ENCODE assay signal across 8 cellular contexts in the genomic region with DNA sequence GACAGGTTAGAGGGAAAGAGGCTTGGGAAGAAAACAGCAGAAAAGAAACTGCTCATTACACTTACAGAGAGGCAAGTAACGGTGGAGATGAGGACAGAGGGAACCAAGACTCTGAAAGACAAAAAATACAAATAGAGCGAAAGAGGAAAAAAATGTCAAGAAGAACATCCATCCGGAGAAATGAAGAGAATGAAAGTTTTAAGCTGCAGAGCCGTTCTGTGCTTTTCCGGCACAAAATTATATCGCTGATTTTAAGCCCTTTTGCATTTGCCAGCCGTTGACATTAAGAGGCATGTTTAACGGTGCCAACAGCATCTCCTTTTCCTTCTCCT. TPM values are rescaled to one million over a fixed set of nuclear protein-coding genes. Genes with fewer than 3 reads are reported as not detected.
A peak's percentile ranks its signal among the peaks of the same experiment; 100 is the strongest.
DNase-seq lines count a peak whose midpoint lies in the region; ATAC-seq and TF ChIP-seq lines count a peak whose summit lies in the region.

No MANE protein-coding gene starts in this region.

- H2AK9ac ChIP-seq in IMR-90 (replicated peaks; ENCODE audit: low read depth, low read length, poor library complexity), result no peak overlapping the region

- H2BK5ac ChIP-seq in IMR-90 (ENCODE audit: low read depth, low read length, poor library complexity, severe bottlenecking), result no peak overlapping the region

- H3K27me3 Mint-ChIP-seq in nephron (ENCODE audit: low read depth), result peaks cover 79% of the 10 kb centered on the region

- dilution Hi-C loops in IMR-90 (cut with HindIII; ENCODE audit: low sequenced_read_pairs, unreplicated experiment), result no loop called here

- H3K79me1 ChIP-seq in IMR-90 (ENCODE audit: low read depth in 1 of 2, low read length in 2 of 2), result no peaks in the 10 kb centered on the region

- CTCF ChIA-PET in IMR-90 (lab: Yijun Ruan, JAX), result no interaction called here

- H2AK5ac ChIP-seq in IMR-90 (ENCODE audit: low read depth, low read length), result no peak overlapping the region

- no peak overlapping the region for H2BK120ac ChIP-seq in IMR-90 (ENCODE audit: low read depth, low read length)

- TF ChIP-seq POLR2A in IMR-90 (IDR thresholded peaks at IDR 0.05; ENCODE audit: low read depth, low read length), result no peak
- TF ChIP-seq POLR2A in adrenal gland (IDR thresholded peaks at IDR 0.05), result no peak

- H2BK20ac ChIP-seq in IMR-90 (ENCODE audit: low read depth, low read length), result no peak overlapping the region

- peaks cover 43% of the 10 kb centered on the region for H3K4me1 Mint-ChIP-seq in nephron

- H3K36me3 ChIP-seq in IMR-90 (ENCODE audit: control insufficient read depth, insufficient read depth, low read length) (no peaks in the 10 kb centered on the region), adrenal gland (replicated peaks in 1 of 2) (no peaks in the 10 kb centered on the region)

- no peaks in the 10 kb centered on the region for H3K36me3 Mint-ChIP-seq in nephron (ENCODE audit: low read depth)

- ATAC-seq in IMR-90 (ENCODE audit: low read depth) (no peak), HG03378 (IDR thresholded peaks at IDR 0.05; ENCODE audit: unreplicated experiment) (no peak)

- POLR2A ChIA-PET in IMR-90 (lab: Charles Lee; ENCODE audit: unreplicated experiment), result no interaction called here

- no peak overlapping the region for H3K9ac ChIP-seq in IMR-90 (ENCODE audit: low read depth, low read length)

- no peak overlapping the region for H3K14ac ChIP-seq in IMR-90 (replicated peaks; ENCODE audit: low read depth, low read length)

- H3K4me3 Mint-ChIP-seq in nephron, result peak overlapping the region; percentile 90 to 92 (median 91)

- peak overlapping the region; percentile 42; the same call in 1 of the 2 replicates for H3K4me3 ChIP-seq in IMR-90 (ENCODE audit: insufficient read depth, low read depth, low read length)
- H3K4me3 ChIP-seq in coronary artery, result peak overlapping the region; percentile 78
- H3K4me3 ChIP-seq in adrenal gland, result peak overlapping the region in 1 of 4 donors; percentile 55

- no peak overlapping the region; the same call in 1 of the 2 replicates for H3K56ac ChIP-seq in IMR-90 (ENCODE audit: extremely low read depth, insufficient read depth, low read length)

- H3K27me3 ChIP-seq in IMR-90 (ENCODE audit: control insufficient read depth, insufficient read depth, low read length) (peaks cover 46% of the 10 kb centered on the region), adrenal gland (peaks cover 42% of the 10 kb centered on the region)

- no peaks in the 10 kb centered on the region for H3K9me1 ChIP-seq in IMR-90 (ENCODE audit: insufficient read depth, low read length)

- no peak overlapping the region for H4K5ac ChIP-seq in IMR-90 (ENCODE audit: low read depth, low read length)

- no peaks in the 10 kb centered on the region for H4K20me1 ChIP-seq in IMR-90 (ENCODE audit: insufficient read depth, low read length)

- no peak for TF ChIP-seq CTCF in 22Rv1 (IDR thresholded peaks at IDR 0.05)
- no peak for TF ChIP-seq CTCF in IMR-90 (conservative IDR thresholded peaks at IDR 0.05; ENCODE audit: low read depth, low read length)
- no peak for TF ChIP-seq CTCF in coronary artery (IDR thresholded peaks at IDR 0.05)
- no peak for TF ChIP-seq CTCF in nephron (IDR thresholded peaks at IDR 0.05; ENCODE audit: unreplicated experiment in 3 of 3)
- no peak for TF ChIP-seq CTCF in adrenal gland (IDR thresholded peaks at IDR 0.05)

- no peak overlapping the region for H2BK15ac ChIP-seq in IMR-90 (ENCODE audit: low read depth, low read length)

- no TSS peak for BruUV-seq in IMR-90 (replicated peaks; lab: Mats Ljungman, UMichigan)

- H4K91ac ChIP-seq in IMR-90 (ENCODE audit: insufficient read depth, low read depth, low read length), result no peak overlapping the region

- no peak overlapping the region for H4K8ac ChIP-seq in IMR-90 (ENCODE audit: low read depth in 2 of 2, low read length in 2 of 2)

- H3K4ac ChIP-seq in IMR-90 (ENCODE audit: low read depth, low read length), result no peak overlapping the region

- H3K4me1 ChIP-seq in IMR-90 (ENCODE audit: control insufficient read depth, insufficient read depth, low read length) (peaks cover 2% of the 10 kb centered on the region; the same call in 1 of the 2 replicates), adrenal gland (replicated peaks in 1 of 2) (peaks cover 0 to 20% of the 10 kb centered on the region in 2 donors)

- H3K18ac ChIP-seq in IMR-90 (ENCODE audit: low read depth, low read length), result no peak overlapping the region

- no CpG with 5 or more reads among the region's 8 CpGs for WGBS in IMR-90 (ENCODE audit: extremely low coverage in 2 of 2, insufficient read length in 1 of 2), 2 experiments
- 1 to 4% (median 3%) methylated on average over 8 of the region's 8 CpGs for WGBS in adrenal gland, 4 donors

- H3K27ac Mint-ChIP-seq in nephron, result peak overlapping the region in 2 of 3 experiments; percentile 35 to 49

- in situ Hi-C loops in IMR-90 (cut with MboI; ENCODE audit: low sequenced_read_pairs), result no loop called here

- H3K23ac ChIP-seq in IMR-90 (ENCODE audit: low read depth, low read length), result no peak overlapping the region

- no peaks in the 10 kb centered on the region for H3K9me3 Mint-ChIP-seq in nephron

- no peak for DNase-seq in IMR-90
- DNase-seq in coronary artery (ENCODE audit: low spot score), result no peak
- no peak for DNase-seq in COLO668 (lab: John Stamatoyannopoulos, UW; ENCODE audit: unreplicated experiment)
- no peak for DNase-seq in adrenal gland
- DNase-seq in NCI-H1930 (lab: John Stamatoyannopoulos, UW), result no peak

- H3K27ac ChIP-seq in 22Rv1, result peak overlapping the region; percentile 63; the same call in 1 of the 2 replicates
- no peak overlapping the region for H3K27ac ChIP-seq in IMR-90 (ENCODE audit: insufficient read depth, low read length)
- peak overlapping the region in 1 of 2 donors; percentile 3 for H3K27ac ChIP-seq in coronary artery
- H3K27ac ChIP-seq in adrenal gland, result no peak overlapping the region

- no peak for TF ChIP-seq RAD21 in IMR-90 (IDR thresholded peaks at IDR 0.05; ENCODE audit: low read length)

- peak overlapping the region; percentile 89 for H2AFZ ChIP-seq in IMR-90 (replicated peaks; ENCODE audit: low read length, poor library complexity)

- H3K9me3 ChIP-seq in IMR-90 (ENCODE audit: control insufficient read depth, insufficient read depth, low read length) (no peaks in the 10 kb centered on the region), adrenal gland (replicated peaks in 1 of 3) (no peaks in the 10 kb centered on the region)

- peak overlapping the region; percentile 87 for H3K4me2 ChIP-seq in IMR-90 (ENCODE audit: low read depth, low read length)

- intact Hi-C loops in IMR-90 (cut with micrococcal nuclease) (loop anchor here (5.0 to 10.0 kb wide), 2 partner anchors 923 to 1755 kb away; no protein-coding TSS in a partner anchor), adrenal gland (cut with DNase I) (no loop called here)

TF ChIP-seq in IMR-90, 13 proteins besides CTCF, POLR2A, EP300 and RAD21:
- no peak for TF ChIP-seq NFE2L2 (IDR thresholded peaks at IDR 0.05; ENCODE audit: low read depth, low read length)
- TF ChIP-seq MAFK (IDR thresholded peaks at IDR 0.05; ENCODE audit: low read depth, low read length), result no peak
- no peak for TF ChIP-seq MAZ (IDR thresholded peaks at IDR 0.05; ENCODE audit: borderline replicate concordance, low read depth, low read length)
- no peak for TF ChIP-seq RFX5 (IDR thresholded peaks at IDR 0.05; ENCODE audit: low read depth, low read length)
- TF ChIP-seq, protein P1, sequence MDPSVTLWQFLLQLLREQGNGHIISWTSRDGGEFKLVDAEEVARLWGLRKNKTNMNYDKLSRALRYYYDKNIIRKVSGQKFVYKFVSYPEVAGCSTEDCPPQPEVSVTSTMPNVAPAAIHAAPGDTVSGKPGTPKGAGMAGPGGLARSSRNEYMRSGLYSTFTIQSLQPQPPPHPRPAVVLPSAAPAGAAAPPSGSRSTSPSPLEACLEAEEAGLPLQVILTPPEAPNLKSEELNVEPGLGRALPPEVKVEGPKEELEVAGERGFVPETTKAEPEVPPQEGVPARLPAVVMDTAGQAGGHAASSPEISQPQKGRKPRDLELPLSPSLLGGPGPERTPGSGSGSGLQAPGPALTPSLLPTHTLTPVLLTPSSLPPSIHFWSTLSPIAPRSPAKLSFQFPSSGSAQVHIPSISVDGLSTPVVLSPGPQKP (IDR thresholded peaks at IDR 0.05; ENCODE audit: borderline replicate concordance, low read depth, low read length), result no peak
- no peak for TF ChIP-seq SMC3 (IDR thresholded peaks at IDR 0.05; ENCODE audit: low read depth, low read length)
- TF ChIP-seq, protein P2, sequence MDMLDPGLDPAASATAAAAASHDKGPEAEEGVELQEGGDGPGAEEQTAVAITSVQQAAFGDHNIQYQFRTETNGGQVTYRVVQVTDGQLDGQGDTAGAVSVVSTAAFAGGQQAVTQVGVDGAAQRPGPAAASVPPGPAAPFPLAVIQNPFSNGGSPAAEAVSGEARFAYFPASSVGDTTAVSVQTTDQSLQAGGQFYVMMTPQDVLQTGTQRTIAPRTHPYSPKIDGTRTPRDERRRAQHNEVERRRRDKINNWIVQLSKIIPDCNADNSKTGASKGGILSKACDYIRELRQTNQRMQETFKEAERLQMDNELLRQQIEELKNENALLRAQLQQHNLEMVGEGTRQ (IDR thresholded peaks at IDR 0.05; ENCODE audit: low read depth, low read length), result no peak
- no peak for TF ChIP-seq CEBPB (IDR thresholded peaks at IDR 0.05; ENCODE audit: low read depth, low read length)
- no peak for TF ChIP-seq FOS (IDR thresholded peaks at IDR 0.05; ENCODE audit: low read depth, low read length)
- no peak for TF ChIP-seq CHD1 (IDR thresholded peaks at IDR 0.05; ENCODE audit: low read depth, low read length)
- no peak for TF ChIP-seq MXI1 (IDR thresholded peaks at IDR 0.05; ENCODE audit: borderline replicate concordance, low read depth, low read length)
- no peak for TF ChIP-seq BHLHE40 (IDR thresholded peaks at IDR 0.05; ENCODE audit: low read depth, low read length)
- TF ChIP-seq RCOR1 (IDR thresholded peaks at IDR 0.05; ENCODE audit: insufficient replicate concordance, low read length), result no peak

RNA-seq across cellular contexts. Expression of a gene that starts 0.2 kb away (rescaled TPM):
- 0.90 and 1.4 TPM in 2 replicates for total RNA-seq in IMR-90 (2012; rRNA removed)
- polyA plus RNA-seq in IMR-90 (2012; rRNA removed), result 2.0 and 2.5 TPM in 2 replicates
- 1.6 and 1.7 TPM in 2 replicates for polyA plus RNA-seq in IMR-90 (2012; cell fraction: cytosol; rRNA removed)
- 1.1 and 1.6 TPM in 2 replicates for polyA plus RNA-seq in IMR-90 (2012; cell fraction: nucleus; rRNA removed; ENCODE audit: low replicate concordance)
- total RNA-seq in adrenal gland, result 10 to 100 TPM in 3 of 8 donors, 1 to 10 TPM in 5; 3.7 to 18.6 (median 9.1) TPM
- polyA plus RNA-seq in adrenal gland, result 1 to 10 TPM in 2 of 3 donors, under 1 TPM in 1; 0.84 to 3.2 (median 1.7) TPM
